ENCODE assay signal across 9 cellular contexts in genomic region chr18:59459352-59460059, GRCh38.
DNase-seq lines count a peak whose midpoint lies in the region; ATAC-seq and TF ChIP-seq lines count a peak whose summit lies in the region.
"Had no signal": no experiment of that assay in that cellular context is flagged by ENCODE, and none has a peak within 500 bp of the region (broad histone marks: within the 10 kb centered on the region; RNA-seq: fewer than 3 reads in every experiment).

No MANE protein-coding gene starts in this region.

- H3K27ac Mint-ChIP-seq in CD4-positive, CD25-positive, alpha-beta regulatory T cell = no peak overlapping the region
- peak overlapping the region; percentile 84 for H3K27ac Mint-ChIP-seq in progenitor cell of endocrine pancreas

- H3K36me3 Mint-ChIP-seq in CD4-positive, CD25-positive, alpha-beta regulatory T cell = no peaks in the 10 kb centered on the region
- no peaks in the 10 kb centered on the region for H3K36me3 Mint-ChIP-seq in progenitor cell of endocrine pancreas (ENCODE audit: insufficient read depth)

- ATAC-seq in CD4-positive, CD25-positive, alpha-beta regulatory T cell (ENCODE audit: low read depth in 2 of 2) = no peak
- ATAC-seq in HG02884 (IDR thresholded peaks at IDR 0.05; ENCODE audit: unreplicated experiment) = peak; percentile 59
- ATAC-seq in GM18511 (IDR thresholded peaks at IDR 0.05; ENCODE audit: unreplicated experiment) = no peak

- DNase-seq in CD4-positive, CD25-positive, alpha-beta regulatory T cell = peak in 2 of 3 donors; percentile 4 to 7
- DNase-seq in Peyer's patch (no peak), esophagus squamous epithelium (lab: John Stamatoyannopoulos, UW) (no peak), progenitor cell of endocrine pancreas (ENCODE audit: low spot score, unreplicated experiment) (no peak), T1000 (lab: John Stamatoyannopoulos, UW) (no peak)
- no peak for DNase-seq in effector CD8-positive, alpha-beta T cell (lab: John Stamatoyannopoulos, UW)

- H3K27me3 ChIP-seq in CD4-positive, CD25-positive, alpha-beta regulatory T cell (ENCODE audit: control insufficient read depth, insufficient read depth, low read length) = no peaks in the 10 kb centered on the region
- H3K27me3 ChIP-seq in Peyer's patch = no peaks in the 10 kb centered on the region
- H3K27me3 ChIP-seq in esophagus squamous epithelium = peaks cover 0 to 12% (median 0%) of the 10 kb centered on the region in 4 donors

- H3K9me3 Mint-ChIP-seq in CD4-positive, CD25-positive, alpha-beta regulatory T cell = no peaks in the 10 kb centered on the region
- no peaks in the 10 kb centered on the region for H3K9me3 Mint-ChIP-seq in progenitor cell of endocrine pancreas (ENCODE audit: low read depth)

- H3K9me3 ChIP-seq in CD4-positive, CD25-positive, alpha-beta regulatory T cell (ENCODE audit: control insufficient read depth in 2 of 2, low read length in 2 of 2) = no peaks in the 10 kb centered on the region
- H3K9me3 ChIP-seq in Peyer's patch = no peaks in the 10 kb centered on the region
- no peaks in the 10 kb centered on the region for H3K9me3 ChIP-seq in esophagus squamous epithelium

- no peaks in the 10 kb centered on the region for H3K4me1 ChIP-seq in CD4-positive, CD25-positive, alpha-beta regulatory T cell (ENCODE audit: control insufficient read depth, insufficient read depth, low read length, poor library complexity, severe bottlenecking)
- H3K4me1 ChIP-seq in Peyer's patch = no peaks in the 10 kb centered on the region
- H3K4me1 ChIP-seq in esophagus squamous epithelium = peaks cover 0 to 6% (median 5%) of the 10 kb centered on the region in 3 donors

- no peak overlapping the region for H3K4me3 Mint-ChIP-seq in CD4-positive, CD25-positive, alpha-beta regulatory T cell
- H3K4me3 Mint-ChIP-seq in progenitor cell of endocrine pancreas (ENCODE audit: low read depth) = no peak overlapping the region

- peak in 5 of 6 experiments; percentile 38 to 61 (median 59) for TF ChIP-seq CTCF in Peyer's patch (IDR thresholded peaks at IDR 0.05)
- peak; percentile 16 to 73 (median 52) for TF ChIP-seq CTCF in esophagus squamous epithelium (IDR thresholded peaks at IDR 0.05)
- TF ChIP-seq CTCF in progenitor cell of endocrine pancreas (IDR thresholded peaks at IDR 0.05; ENCODE audit: unreplicated experiment) = peak; percentile 73

- intact Hi-C loops in esophagus squamous epithelium (cut with DNase I) = loop anchor here (5.0 to 10.0 kb wide), 2 partner anchors 235 to 363 kb away; partner anchors contain the start of gene CCBE1

- H3K4me1 Mint-ChIP-seq in CD4-positive, CD25-positive, alpha-beta regulatory T cell = no peaks in the 10 kb centered on the region
- H3K4me1 Mint-ChIP-seq in progenitor cell of endocrine pancreas (ENCODE audit: low read depth) = peaks cover 23% of the 10 kb centered on the region

- TF ChIP-seq POLR2A in Peyer's patch (IDR thresholded peaks at IDR 0.05) = no peak
- TF ChIP-seq POLR2A in esophagus squamous epithelium (IDR thresholded peaks at IDR 0.05) = no peak

- 21 to 25% methylated on average over 8 of the region's 8 CpGs for WGBS in esophagus squamous epithelium, 2 donors

- H3K4me3 ChIP-seq in CD4-positive, CD25-positive, alpha-beta regulatory T cell (ENCODE audit: low read depth, low read length) = no peak overlapping the region
- H3K4me3 ChIP-seq in Peyer's patch = no peak overlapping the region
- no peak overlapping the region for H3K4me3 ChIP-seq in esophagus squamous epithelium

- H3K36me3 ChIP-seq in CD4-positive, CD25-positive, alpha-beta regulatory T cell (ENCODE audit: control insufficient read depth, insufficient read depth, low read length) = no peaks in the 10 kb centered on the region
- no peaks in the 10 kb centered on the region for H3K36me3 ChIP-seq in Peyer's patch
- no peaks in the 10 kb centered on the region for H3K36me3 ChIP-seq in esophagus squamous epithelium

- H3K27ac ChIP-seq in CD4-positive, CD25-positive, alpha-beta regulatory T cell (ENCODE audit: insufficient read depth, low read length, poor library complexity, severe bottlenecking) = no peak overlapping the region
- H3K27ac ChIP-seq in Peyer's patch (no peak overlapping the region), esophagus squamous epithelium (no peak overlapping the region)
- H3K27ac ChIP-seq: epithelial cell of prostate had no signal

- peaks cover 7% of the 10 kb centered on the region for H3K27me3 Mint-ChIP-seq in CD4-positive, CD25-positive, alpha-beta regulatory T cell
- peaks cover 41% of the 10 kb centered on the region for H3K27me3 Mint-ChIP-seq in progenitor cell of endocrine pancreas

Comparison
In these comparisons a context has a peak if more than half of its experiments do, and no peak if none do; other contexts are left out.
1. DNase-seq: peak in CD4-positive, CD25-positive, alpha-beta regulatory T cell (2 of 3); none in Peyer's patch (0 of 3), esophagus squamous epithelium (single experiment), progenitor cell of endocrine pancreas (single experiment), T1000 (single experiment) and effector CD8-positive, alpha-beta T cell (single experiment).
2. Peak in every context shown above with its lines, with median percentiles within 50 percentile points of each other: CTCF ChIP-seq.